27 cellular contexts compared by ENCODE assay signal in the genomic region with DNA sequence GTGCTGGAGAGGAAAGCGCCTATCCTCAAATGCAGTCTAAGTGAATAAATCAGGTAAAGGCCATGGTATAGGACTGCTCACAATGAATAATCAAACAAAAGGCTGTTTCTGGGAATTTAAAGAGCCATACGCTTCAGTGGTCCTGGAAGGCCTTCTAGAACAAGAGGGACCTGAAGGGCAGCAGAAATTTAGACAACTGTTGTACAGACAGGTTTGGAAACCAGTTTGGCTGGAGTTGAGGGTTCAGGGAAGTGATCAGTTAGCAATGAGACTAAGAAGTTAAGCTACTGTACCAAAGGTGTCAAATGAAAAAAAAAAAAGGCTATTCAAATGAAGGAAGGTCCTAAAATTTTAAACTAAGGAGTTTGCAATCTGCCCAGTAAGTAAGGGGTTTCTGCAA. TPM values are rescaled to one million over a fixed set of nuclear protein-coding genes. Genes with fewer than 3 reads are reported as not detected.
DNase-seq lines count a peak whose midpoint lies in the region; ATAC-seq and TF ChIP-seq lines count a peak whose summit lies in the region.
"Had no signal": no experiment of that assay in that cellular context is flagged by ENCODE, and none has a peak within 500 bp of the region (broad histone marks: within the 10 kb centered on the region; RNA-seq: fewer than 3 reads in every experiment).

No MANE protein-coding gene starts in this region.

- H4K5ac ChIP-seq in IMR-90 (ENCODE audit: low read depth, low read length): no peak overlapping the region

- H3K36me3 Mint-ChIP-seq in activated naive CD4-positive, alpha-beta T cell treated with anti-CD3 and anti-CD28 coated beads, Interleukin-2, amount 50 U/mL, for 24 hours: peaks cover 26% of the 10 kb centered on the region
- peaks cover 67% of the 10 kb centered on the region for H3K36me3 Mint-ChIP-seq in activated naive CD4-positive, alpha-beta T cell treated with anti-CD3 and anti-CD28 coated beads, Interleukin-2, amount 10 ng/mL, durations not matched to agents 7 days and 5 days

- ATAC-seq in IMR-90 (ENCODE audit: low read depth) (no peak), HG03354 (IDR thresholded peaks at IDR 0.05; ENCODE audit: poor library complexity, severe bottlenecking, unreplicated experiment) (no peak)
- ATAC-seq: A549, GM12878, K562, PC-3 had no signal

- no peak overlapping the region for H3K4ac ChIP-seq in IMR-90 (ENCODE audit: low read depth, low read length)

- H4K8ac ChIP-seq in IMR-90 (ENCODE audit: low read depth in 2 of 2, low read length in 2 of 2): no peak overlapping the region

- DNase-seq in activated naive CD4-positive, alpha-beta T cell treated with anti-CD3 and anti-CD28 coated beads, Interleukin-2, amount 10 ng/mL, durations not matched to agents 7 days and 5 days: no peak
- DNase-seq in IMR-90 (no peak), smooth muscle cell (lab: John Stamatoyannopoulos, UW; ENCODE audit: unreplicated experiment) (no peak), MV-4-11 (lab: John Stamatoyannopoulos, UW) (no peak)
- no peak for DNase-seq in stimulated activated CD4-positive, alpha-beta T cell treated with anti-CD3 and anti-CD28 coated beads, Interleukin-4, amount 100 ng/mL, for 1 hour
- DNase-seq: C1 segment of cervical spinal cord; CD4-positive, alpha-beta memory T cell; COR-L47; DMS79; EL; GDM1; Kasumi-1; NCI-H2029; NCI-H446; NCI-H526; NCI-H82; NK-92 treated with Interleukin-12 subunit alpha and Interleukin-12 subunit beta, amount 100 ng/mL, for 24 hours; PC-3; Right ventricle myocardium superior had no signal

- TF ChIP-seq RAD21 in IMR-90 (IDR thresholded peaks at IDR 0.05; ENCODE audit: low read length): no peak

- no peak overlapping the region for H2BK5ac ChIP-seq in IMR-90 (ENCODE audit: low read depth, low read length, poor library complexity, severe bottlenecking)

- intact Hi-C loops in IMR-90 (cut with micrococcal nuclease): no loop called here

- no peak overlapping the region for H2BK120ac ChIP-seq in IMR-90 (ENCODE audit: low read depth, low read length)

- no peak overlapping the region for H3K23ac ChIP-seq in IMR-90 (ENCODE audit: low read depth, low read length)

- no peak overlapping the region for H3K4me2 ChIP-seq in IMR-90 (ENCODE audit: low read depth, low read length)
- H3K4me2 ChIP-seq in smooth muscle cell: no peak overlapping the region
- H3K4me2 ChIP-seq: A549 had no signal

- dilution Hi-C loops in IMR-90 (cut with HindIII; ENCODE audit: low sequenced_read_pairs, unreplicated experiment): no loop called here

- CTCF ChIA-PET in activated naive CD4-positive, alpha-beta T cell treated with anti-CD3 and anti-CD28 coated beads, Interleukin-2, amount 10 ng/mL, durations not matched to agents 7 days and 5 days (lab: Charles Lee): no interaction called here
- CTCF ChIA-PET in IMR-90 (lab: Yijun Ruan, JAX): no interaction called here

- TSS peak; percentile 10 for BruUV-seq in IMR-90 (replicated peaks; lab: Mats Ljungman, UMichigan)

- H3K18ac ChIP-seq in IMR-90 (ENCODE audit: low read depth, low read length): no peak overlapping the region

- no peaks in the 10 kb centered on the region for H3K27me3 Mint-ChIP-seq in activated naive CD4-positive, alpha-beta T cell treated with anti-CD3 and anti-CD28 coated beads, Interleukin-2, amount 50 U/mL, for 24 hours
- no peaks in the 10 kb centered on the region for H3K27me3 Mint-ChIP-seq in activated naive CD4-positive, alpha-beta T cell treated with anti-CD3 and anti-CD28 coated beads, Interleukin-2, amount 10 ng/mL, durations not matched to agents 7 days and 5 days
- H3K27me3 Mint-ChIP-seq: CD4-positive, alpha-beta memory T cell had no signal

- H3K56ac ChIP-seq in IMR-90 (ENCODE audit: extremely low read depth, insufficient read depth, low read length): no peak overlapping the region

- H3K9ac ChIP-seq in IMR-90 (ENCODE audit: low read depth, low read length) (no peak overlapping the region), smooth muscle cell (ENCODE audit: low read depth) (no peak overlapping the region)

- peaks cover 13% of the 10 kb centered on the region for H3K4me1 Mint-ChIP-seq in activated naive CD4-positive, alpha-beta T cell treated with anti-CD3 and anti-CD28 coated beads, Interleukin-2, amount 50 U/mL, for 24 hours
- H3K4me1 Mint-ChIP-seq in activated naive CD4-positive, alpha-beta T cell treated with anti-CD3 and anti-CD28 coated beads, Interleukin-2, amount 10 ng/mL, durations not matched to agents 7 days and 5 days: peaks cover 13% of the 10 kb centered on the region
- H3K4me1 Mint-ChIP-seq: CD4-positive, alpha-beta memory T cell had no signal

- H3K9me3 ChIP-seq in IMR-90 (ENCODE audit: control insufficient read depth, insufficient read depth, low read length): no peaks in the 10 kb centered on the region
- H3K9me3 ChIP-seq in smooth muscle cell (replicated peaks; ENCODE audit: low read depth): no peaks in the 10 kb centered on the region
- H3K9me3 ChIP-seq: A549, SJSA1 had no signal

- no peaks in the 10 kb centered on the region for H3K79me2 ChIP-seq in smooth muscle cell (ENCODE audit: low read depth)

- H3K27me3 ChIP-seq in IMR-90 (ENCODE audit: control insufficient read depth, insufficient read depth, low read length) (no peaks in the 10 kb centered on the region), smooth muscle cell (ENCODE audit: low read depth) (no peaks in the 10 kb centered on the region)
- H3K27me3 ChIP-seq: SJSA1 had no signal

- H3K27ac ChIP-seq in IMR-90 (ENCODE audit: insufficient read depth, low read length) (no peak overlapping the region), cingulate gyrus (ENCODE audit: low read depth, low read length) (peak overlapping the region; percentile 6), smooth muscle cell (ENCODE audit: low read depth) (peak overlapping the region; percentile 3)
- H3K27ac ChIP-seq: A549, HL-60, SJSA1 had no signal

- no peak overlapping the region for H3K4me3 Mint-ChIP-seq in activated naive CD4-positive, alpha-beta T cell treated with anti-CD3 and anti-CD28 coated beads, Interleukin-2, amount 50 U/mL, for 24 hours
- H3K4me3 Mint-ChIP-seq in activated naive CD4-positive, alpha-beta T cell treated with anti-CD3 and anti-CD28 coated beads, Interleukin-2, amount 10 ng/mL, durations not matched to agents 7 days and 5 days: no peak overlapping the region
- H3K4me3 Mint-ChIP-seq: CD4-positive, alpha-beta memory T cell had no signal

- peaks cover 9% of the 10 kb centered on the region for H3K4me1 ChIP-seq in IMR-90 (ENCODE audit: control insufficient read depth, insufficient read depth, low read length)
- peaks cover 12% of the 10 kb centered on the region for H3K4me1 ChIP-seq in smooth muscle cell (ENCODE audit: low read depth)
- H3K4me1 ChIP-seq: A549 had no signal

- peaks cover 33% of the 10 kb centered on the region for H3K9me1 ChIP-seq in IMR-90 (ENCODE audit: insufficient read depth, low read length)

- H3K14ac ChIP-seq in IMR-90 (replicated peaks; ENCODE audit: low read depth, low read length): no peak overlapping the region

- H4K20me1 ChIP-seq in IMR-90 (ENCODE audit: insufficient read depth, low read length) (no peaks in the 10 kb centered on the region; the same call in 1 of the 2 replicates), smooth muscle cell (ENCODE audit: low read depth) (no peaks in the 10 kb centered on the region)

- H3K9me3 Mint-ChIP-seq in activated naive CD4-positive, alpha-beta T cell treated with anti-CD3 and anti-CD28 coated beads, Interleukin-2, amount 50 U/mL, for 24 hours: no peaks in the 10 kb centered on the region
- H3K9me3 Mint-ChIP-seq in activated naive CD4-positive, alpha-beta T cell treated with anti-CD3 and anti-CD28 coated beads, Interleukin-2, amount 10 ng/mL, durations not matched to agents 7 days and 5 days: no peaks in the 10 kb centered on the region
- H3K9me3 Mint-ChIP-seq: CD4-positive, alpha-beta memory T cell had no signal

- TF ChIP-seq CTCF in IMR-90 (conservative IDR thresholded peaks at IDR 0.05; ENCODE audit: low read depth, low read length) (no peak), smooth muscle cell (IDR thresholded peaks at IDR 0.05; ENCODE audit: borderline replicate concordance, insufficient read depth, poor library complexity, severe bottlenecking) (no peak)

- in situ Hi-C loops in IMR-90 (cut with MboI; ENCODE audit: low sequenced_read_pairs): loop anchor here (25.0 kb wide), 1 partner anchor 461 kb away; the partner anchor contains the start of genes RPL27A and TRIM66

- TF ChIP-seq POLR2A in IMR-90 (IDR thresholded peaks at IDR 0.05; ENCODE audit: low read depth, low read length): no peak

- no peaks in the 10 kb centered on the region for H3F3A ChIP-seq in smooth muscle cell (ENCODE audit: low read depth)

- no peak overlapping the region; the same call in 1 of the 2 replicates for H2AK5ac ChIP-seq in IMR-90 (ENCODE audit: low read depth, low read length)

- H4K91ac ChIP-seq in IMR-90 (ENCODE audit: insufficient read depth, low read depth, low read length): no peak overlapping the region

- peaks cover 42 to 77% of the 10 kb centered on the region in 2 experiments for H3K79me1 ChIP-seq in IMR-90 (ENCODE audit: low read depth in 1 of 2, low read length in 2 of 2)

- POLR2A ChIA-PET in IMR-90 (lab: Charles Lee; ENCODE audit: unreplicated experiment): interaction anchor here (0.6 kb wide), 1 partner anchor 9 kb away, joined by 5 read pairs; no protein-coding TSS in a partner anchor

- H3K36me3 ChIP-seq in IMR-90 (ENCODE audit: control insufficient read depth, insufficient read depth, low read length) (peaks cover 72% of the 10 kb centered on the region), smooth muscle cell (ENCODE audit: low read depth) (peaks cover 9% of the 10 kb centered on the region)

- H2BK20ac ChIP-seq in IMR-90 (ENCODE audit: low read depth, low read length): no peak overlapping the region

- H2AFZ ChIP-seq in IMR-90 (replicated peaks; ENCODE audit: low read length, poor library complexity): no peak overlapping the region
- no peak overlapping the region for H2AFZ ChIP-seq in smooth muscle cell (ENCODE audit: low read depth)

- H3K27ac Mint-ChIP-seq in activated naive CD4-positive, alpha-beta T cell treated with anti-CD3 and anti-CD28 coated beads, Interleukin-2, amount 50 U/mL, for 24 hours: peak overlapping the region; percentile 31
- no peak overlapping the region for H3K27ac Mint-ChIP-seq in activated naive CD4-positive, alpha-beta T cell treated with anti-CD3 and anti-CD28 coated beads, Interleukin-2, amount 10 ng/mL, durations not matched to agents 7 days and 5 days

- H2AK9ac ChIP-seq in IMR-90 (replicated peaks; ENCODE audit: low read depth, low read length, poor library complexity): no peak overlapping the region

- H2BK15ac ChIP-seq in IMR-90 (ENCODE audit: low read depth, low read length): no peak overlapping the region

- WGBS in IMR-90 (ENCODE audit: extremely low coverage in 2 of 2, insufficient read length in 1 of 2), 2 experiments: 100% methylated on average over 1 of the region's 2 CpGs; no CpG with 5 or more reads in 1 of the 2 experiments
- WGBS in smooth muscle cell (ENCODE audit: low lambda C conversion rate): 90% methylated on average over 2 of the region's 2 CpGs

- no peak overlapping the region for H3K4me3 ChIP-seq in IMR-90 (ENCODE audit: insufficient read depth, low read depth, low read length)
- no peak overlapping the region for H3K4me3 ChIP-seq in smooth muscle cell
- H3K4me3 ChIP-seq: A549, GM12878, K562, SJSA1 had no signal

RNA-seq across cellular contexts. Expression of gene SCUBE2, which starts 56.6 kb away (rescaled TPM):
- total RNA-seq in IMR-90 (2012; rRNA removed) (0.56 and 0.72 TPM in 2 replicates), smooth muscle cell (5.0 and 6.7 TPM in 2 replicates)
- polyA plus RNA-seq in IMR-90 (2012; rRNA removed) (0.43 and 0.53 TPM in 2 replicates), smooth muscle cell (1.4 and 2.2 TPM in 2 replicates)
- polyA plus RNA-seq in IMR-90 (2012; cell fraction: cytosol; rRNA removed): 0.36 and 0.65 TPM in 2 replicates
- polyA plus RNA-seq in IMR-90 (2012; cell fraction: nucleus; rRNA removed; ENCODE audit: low replicate concordance): 0.95 and 2.0 TPM in 2 replicates
- total RNA-seq: SJSA1 had no signal
- polyA plus RNA-seq: CD4-positive, alpha-beta memory T cell had no signal
